ENCODE assay signal across 8 cellular contexts in genomic region chr2:85600951-85601770, GRCh38. TPM values are rescaled to one million over a fixed set of nuclear protein-coding genes. Genes with fewer than 3 reads are reported as not detected.
A peak's percentile ranks its signal among the peaks of the same experiment; 100 is the strongest.
DNase-seq lines count a peak whose midpoint lies in the region; ATAC-seq and TF ChIP-seq lines count a peak whose summit lies in the region.

No MANE protein-coding gene starts in this region.

- H3K4me1 ChIP-seq in CD4-positive, alpha-beta memory T cell (ENCODE audit: insufficient read depth, low read length): peaks cover 43% of the 10 kb centered on the region
- H3K4me1 ChIP-seq in esophagus muscularis mucosa: peaks cover 51 to 73% (median 66%) of the 10 kb centered on the region in 4 donors
- peaks cover 11% of the 10 kb centered on the region for H3K4me1 ChIP-seq in ovary (ENCODE audit: insufficient read depth)

- POLR2A ChIA-PET in CD4-positive, alpha-beta memory T cell (lab: Charles Lee; ENCODE audit: partially characterized antibody): interaction anchor here (0.9 to 8.8 kb wide), 8 partner anchors 8 to 62 kb away, joined by 3 to 86 read pairs (median 7); partner anchors contain the start of genes C2orf68, GGCX, MAT2A and USP39
- POLR2A ChIA-PET in T-cell (lab: Charles Lee): interaction anchor here in 1 of 2 donors (0.6 kb wide), 1 partner anchor 9 kb away, joined by 3 read pairs; no protein-coding TSS in a partner anchor

- no peaks in the 10 kb centered on the region for H3K27me3 Mint-ChIP-seq in CD4-positive, alpha-beta memory T cell
- H3K27me3 Mint-ChIP-seq in T-cell: no peaks in the 10 kb centered on the region

- ATAC-seq in T-cell (replicated peaks in 1 of 4): no peak
- no peak for ATAC-seq in HG03039 (IDR thresholded peaks at IDR 0.05; ENCODE audit: unreplicated experiment)

- CTCF ChIA-PET in CD4-positive, alpha-beta memory T cell (lab: Charles Lee; ENCODE audit: partially characterized antibody): interaction anchor here (0.9 to 2.1 kb wide), 2 partner anchors 11 to 36 kb away, joined by 3 to 8 read pairs; no protein-coding TSS in a partner anchor
- CTCF ChIA-PET in T-cell (lab: Charles Lee): interaction anchor here (0.5 to 0.9 kb wide), 3 partner anchors 52 to 896 kb away, joined by 3 to 6 read pairs (median 3); no protein-coding TSS in a partner anchor

- H3K36me3 ChIP-seq in CD4-positive, alpha-beta memory T cell (ENCODE audit: insufficient read depth, low read length): peaks cover 11% of the 10 kb centered on the region
- H3K36me3 ChIP-seq in esophagus muscularis mucosa: peaks cover 15 to 46% (median 44%) of the 10 kb centered on the region in 4 donors
- no peaks in the 10 kb centered on the region for H3K36me3 ChIP-seq in ovary

- TF ChIP-seq EP300 in esophagus muscularis mucosa (IDR thresholded peaks at IDR 0.05) (no peak), ovary (IDR thresholded peaks at IDR 0.05) (no peak)

- peaks cover 0 to 26% of the 10 kb centered on the region in 2 donors for H3K36me3 Mint-ChIP-seq in CD4-positive, alpha-beta memory T cell
- no peaks in the 10 kb centered on the region for H3K36me3 Mint-ChIP-seq in T-cell

- no peaks in the 10 kb centered on the region for H3K9me3 ChIP-seq in CD4-positive, alpha-beta memory T cell (ENCODE audit: control insufficient read depth in 1 of 2, low read length in 2 of 2)
- no peaks in the 10 kb centered on the region for H3K9me3 ChIP-seq in esophagus muscularis mucosa
- H3K9me3 ChIP-seq in ovary: no peaks in the 10 kb centered on the region

- peak overlapping the region; percentile 53 to 96 (median 89) for H3K27ac Mint-ChIP-seq in CD4-positive, alpha-beta memory T cell
- H3K27ac Mint-ChIP-seq in T-cell: peak overlapping the region; percentile 87 to 91

- peaks cover 0 to 2% (median 0%) of the 10 kb centered on the region in 8 donors for H3K9me3 Mint-ChIP-seq in CD4-positive, alpha-beta memory T cell
- H3K9me3 Mint-ChIP-seq in T-cell: no peaks in the 10 kb centered on the region

- no peaks in the 10 kb centered on the region for H3K27me3 ChIP-seq in CD4-positive, alpha-beta memory T cell (ENCODE audit: insufficient read depth, low read length)
- H3K27me3 ChIP-seq in esophagus muscularis mucosa (no peaks in the 10 kb centered on the region), ovary (no peaks in the 10 kb centered on the region)

- WGBS in esophagus muscularis mucosa: 63% methylated on average over 4 of the region's 6 CpGs
- WGBS in ovary, 3 donors: 57 to 63% (median 58%) methylated on average over 6 of the region's 6 CpGs

- peak overlapping the region; percentile 81 to 94 (median 88) for H3K4me3 Mint-ChIP-seq in CD4-positive, alpha-beta memory T cell
- H3K4me3 Mint-ChIP-seq in T-cell: peak overlapping the region; percentile 80 to 85 (median 82)

- no peak for TF ChIP-seq CTCF in esophagus muscularis mucosa (IDR thresholded peaks at IDR 0.05)
- TF ChIP-seq CTCF in ovary (IDR thresholded peaks at IDR 0.05): no peak

- intact Hi-C loops in CD4-positive, alpha-beta memory T cell (cut with micrococcal nuclease): loop anchor here (5.0 kb wide), 1 partner anchor 841 kb away; the partner anchor contains the start of gene KDM3A
- intact Hi-C loops in esophagus muscularis mucosa (cut with DNase I): loop anchor here (5.0 kb wide), 1 partner anchor 169 kb away; no protein-coding TSS in a partner anchor
- intact Hi-C loops in ovary (cut with DNase I): no loop called here

- H3K4me1 Mint-ChIP-seq in CD4-positive, alpha-beta memory T cell: peaks cover 20 to 58% (median 42%) of the 10 kb centered on the region in 4 donors
- H3K4me1 Mint-ChIP-seq in T-cell: peaks cover 32 to 50% (median 45%) of the 10 kb centered on the region in 3 donors

- H3K4me3 ChIP-seq in CD4-positive, alpha-beta memory T cell (ENCODE audit: low read length in 2 of 2): no peak overlapping the region
- H3K4me3 ChIP-seq in esophagus muscularis mucosa (peak overlapping the region; percentile 74 to 95 (median 84)), ovary (peak overlapping the region; percentile 79)

- H3K27ac ChIP-seq in CD4-positive, alpha-beta memory T cell (ENCODE audit: low read depth, low read length): peak overlapping the region; percentile 62
- H3K27ac ChIP-seq in esophagus muscularis mucosa (replicated peaks in 1 of 4) (peak overlapping the region; percentile 88 to 95 (median 92)), ovary (peak overlapping the region in 1 of 2 donors; percentile 59)

- TF ChIP-seq POLR2A in esophagus muscularis mucosa (IDR thresholded peaks at IDR 0.05; ENCODE audit: low read depth): no peak
- no peak for TF ChIP-seq POLR2A in ovary (IDR thresholded peaks at IDR 0.05)

- DNase-seq in CD4-positive, alpha-beta memory T cell: no peak
- DNase-seq in T-cell (no peak), esophagus muscularis mucosa (ENCODE audit: extremely low spot score) (no peak), ovary (peak in 1 of 5 donors; percentile 43), NCI-H2107 (lab: John Stamatoyannopoulos, UW) (no peak), NCI-H510A treated with DMSO at 0.1 percent for 48 hours (lab: John Stamatoyannopoulos, UW) (no peak), NCI-H446 (lab: John Stamatoyannopoulos, UW) (no peak)

RNA-seq across cellular contexts. Expression of gene TMEM150A, which starts 1.3 kb away (rescaled TPM):
- total RNA-seq in CD4-positive, alpha-beta memory T cell: 10 to 100 TPM; 13.3 to 14.3 TPM
- 10 to 100 TPM; 15.3 to 17.9 TPM for polyA plus RNA-seq in CD4-positive, alpha-beta memory T cell
- 10 to 100 TPM in 3 of 5 donors, 1 to 10 TPM in 2; 8.4 to 17.1 (median 16.2) TPM for total RNA-seq in T-cell
- 10 to 100 TPM; 22.9 to 36.7 (median 27.5) TPM for total RNA-seq in esophagus muscularis mucosa
- total RNA-seq in ovary: 10 to 100 TPM; 12.5 to 27.1 (median 18.6) TPM
- polyA plus RNA-seq in ovary: 10 to 100 TPM in 1 of 2 donors, 1 to 10 TPM in 1; 7.0 to 17.8 TPM

RNA-seq across cellular contexts. Expression of gene RNF181, which starts 5.6 kb away (rescaled TPM):
- total RNA-seq in CD4-positive, alpha-beta memory T cell: 10 to 100 TPM; 73.6 to 77.1 TPM
- 100 to 1,000 TPM; 176 to 215 TPM for polyA plus RNA-seq in CD4-positive, alpha-beta memory T cell
- total RNA-seq in T-cell (10 to 100 TPM; 49.9 to 74.6 (median 64.3) TPM), esophagus muscularis mucosa (100 to 1,000 TPM; 133 to 142 (median 138) TPM), ovary (100 to 1,000 TPM in 1 of 7 donors, 10 to 100 TPM in 6; 61.1 to 108 (median 93.3) TPM)
- 100 to 1,000 TPM; 123 to 148 TPM for polyA plus RNA-seq in ovary

RNA-seq across cellular contexts. Expression of gene C2orf68, which starts 10.7 kb away (rescaled TPM):
- 10 to 100 TPM; 87.3 to 89.9 TPM for total RNA-seq in CD4-positive, alpha-beta memory T cell
- 10 to 100 TPM; 16.9 to 19.4 TPM for polyA plus RNA-seq in CD4-positive, alpha-beta memory T cell
- 10 to 100 TPM; 45.3 to 77.9 (median 62.4) TPM for total RNA-seq in T-cell
- total RNA-seq in esophagus muscularis mucosa: 10 to 100 TPM in 3 of 4 donors, 1 to 10 TPM in 1; 9.1 to 25.7 (median 16.7) TPM
- 10 to 100 TPM; 14.6 to 45.4 (median 35.5) TPM for total RNA-seq in ovary
- 10 to 100 TPM; 22.1 to 31.5 TPM for polyA plus RNA-seq in ovary

RNA-seq across cellular contexts. Expression of gene USP39, which starts 14.8 kb away (rescaled TPM):
- total RNA-seq in CD4-positive, alpha-beta memory T cell: 10 to 100 TPM; 57.2 to 61.7 TPM
- polyA plus RNA-seq in CD4-positive, alpha-beta memory T cell: 10 to 100 TPM; 72.5 to 90.2 TPM
- total RNA-seq in T-cell: 10 to 100 TPM; 48.0 to 68.0 (median 62.1) TPM
- 10 to 100 TPM; 50.2 to 62.7 (median 60.6) TPM for total RNA-seq in esophagus muscularis mucosa
- 10 to 100 TPM; 37.6 to 60.0 (median 42.2) TPM for total RNA-seq in ovary
- 10 to 100 TPM; 37.6 to 52.6 TPM for polyA plus RNA-seq in ovary

RNA-seq across cellular contexts. Expression of gene VAMP5, which starts 16.9 kb away (rescaled TPM):
- 10 to 100 TPM; 25.5 to 25.6 TPM for total RNA-seq in CD4-positive, alpha-beta memory T cell
- polyA plus RNA-seq in CD4-positive, alpha-beta memory T cell: 100 to 1,000 TPM; 109 to 136 TPM
- total RNA-seq in T-cell (10 to 100 TPM; 25.0 to 40.1 (median 33.9) TPM), esophagus muscularis mucosa (10 to 100 TPM; 35.6 to 50.7 (median 42.0) TPM), ovary (10 to 100 TPM; 25.6 to 59.1 (median 48.5) TPM)
- polyA plus RNA-seq in ovary: 10 to 100 TPM; 35.7 to 99.5 TPM

Comparison
In these comparisons a context has a peak if more than half of its experiments do, and no peak if none do; other contexts are left out.
1. H3K4me3 ChIP-seq: peak in esophagus muscularis mucosa (4 of 4) and ovary (single experiment); none in CD4-positive, alpha-beta memory T cell (0 of 2).
2. intact Hi-C loops: an anchor here in CD4-positive, alpha-beta memory T cell (5.0 kb wide) and esophagus muscularis mucosa (5.0 kb wide); none called in ovary.